8 cellular contexts compared by ENCODE assay signal in genomic region chr3:72848703-72849081, GRCh38.
DNase-seq lines count a peak whose midpoint lies in the region; ATAC-seq and TF ChIP-seq lines count a peak whose summit lies in the region.

No MANE protein-coding gene starts in this region.

- H3K36me3 ChIP-seq in BLaER1 (no peaks in the 10 kb centered on the region), SK-N-MC (ENCODE audit: insufficient read depth, low read length) (no peaks in the 10 kb centered on the region)

- peak overlapping the region; percentile 91 to 99 for H3K4me3 Mint-ChIP-seq in effector memory CD8-positive, alpha-beta T cell
- peak overlapping the region; percentile 94 for H3K4me3 Mint-ChIP-seq in nephron progenitor cell

- H3K4me1 Mint-ChIP-seq in effector memory CD8-positive, alpha-beta T cell (ENCODE audit: low read depth in 2 of 2), result peaks cover 30 to 43% of the 10 kb centered on the region in 2 donors
- peaks cover 36% of the 10 kb centered on the region for H3K4me1 Mint-ChIP-seq in nephron progenitor cell

- peak overlapping the region; percentile 96 for H3K4me2 ChIP-seq in BLaER1

- no peak for TF ChIP-seq CTCF in nephron progenitor cell (IDR thresholded peaks at IDR 0.05)

- DNase-seq in SK-N-MC (ENCODE audit: low read depth, low spot score), result no peak
- peak in 1 of 3 experiments; percentile 24 for DNase-seq in effector memory CD8-positive, alpha-beta T cell
- no peak for DNase-seq in nephron progenitor cell
- DNase-seq in SHP77 (lab: John Stamatoyannopoulos, UW), result no peak
- no peak for DNase-seq in pons (ENCODE audit: low spot score)

- H3K27me3 ChIP-seq in BLaER1, result no peaks in the 10 kb centered on the region

- H3K9me3 Mint-ChIP-seq in effector memory CD8-positive, alpha-beta T cell, result no peaks in the 10 kb centered on the region
- no peaks in the 10 kb centered on the region for H3K9me3 Mint-ChIP-seq in nephron progenitor cell

- H3K9ac ChIP-seq in BLaER1 (peak overlapping the region; percentile 47; the same call in 1 of the 2 replicates), SK-N-MC (ENCODE audit: insufficient read length) (no peak overlapping the region)

- H3K27ac Mint-ChIP-seq in effector memory CD8-positive, alpha-beta T cell, result peak overlapping the region; percentile 78 to 80
- no peak overlapping the region for H3K27ac Mint-ChIP-seq in nephron progenitor cell

- H3K4me3 ChIP-seq in BLaER1 (peak overlapping the region; percentile 89), SK-N-MC (peak overlapping the region; percentile 86)

- peaks cover 2% of the 10 kb centered on the region for H3K36me3 Mint-ChIP-seq in effector memory CD8-positive, alpha-beta T cell (ENCODE audit: insufficient read depth)
- peaks cover 8% of the 10 kb centered on the region for H3K36me3 Mint-ChIP-seq in nephron progenitor cell (ENCODE audit: low read depth)

- H3K4me1 ChIP-seq in BLaER1, result peaks cover 34% of the 10 kb centered on the region

- H3K27ac ChIP-seq in BLaER1 (no peak overlapping the region), SK-N-MC (no peak overlapping the region)

- H3K27me3 Mint-ChIP-seq in effector memory CD8-positive, alpha-beta T cell, result no peaks in the 10 kb centered on the region
- peaks cover 31% of the 10 kb centered on the region for H3K27me3 Mint-ChIP-seq in nephron progenitor cell (ENCODE audit: low read depth, poor library complexity)

- ATAC-seq in GM19025 (IDR thresholded peaks at IDR 0.05; ENCODE audit: low read depth, unreplicated experiment) (peak; percentile 32), HG03175 (IDR thresholded peaks at IDR 0.05; ENCODE audit: unreplicated experiment) (peak; percentile 44)
- peak; percentile 57 for ATAC-seq in effector memory CD8-positive, alpha-beta T cell (replicated peaks)

- peaks cover 34% of the 10 kb centered on the region for H4K20me1 ChIP-seq in BLaER1

- H3K9me3 ChIP-seq in BLaER1, result no peaks in the 10 kb centered on the region
- no peaks in the 10 kb centered on the region for H3K9me3 ChIP-seq in SK-N-MC (ENCODE audit: low read depth, low read length)
